1 cellular context compared by ENCODE assay signal in genomic region chr6:30102701-30103629, GRCh38.
TF ChIP-seq lines count a peak whose summit lies in the region.

No MANE protein-coding gene starts in this region.

TF ChIP-seq in HepG2, 621 proteins besides CTCF, POLR2A, EP300 and RAD21 (continued from another document and continues in another):
- no peak; the same call in 1 of the 2 replicates for TF ChIP-seq ZNF512 (CRISPR knock-in tag; IDR thresholded peaks at IDR 0.05)
- TF ChIP-seq BORCS8-MEF2B (CRISPR knock-in tag; IDR thresholded peaks at IDR 0.05): peak; percentile 25; the same call in 1 of the 2 replicates
- peak; percentile 70; the same call in 1 of the 2 replicates for TF ChIP-seq RFXAP (CRISPR knock-in tag; IDR thresholded peaks at IDR 0.05; ENCODE audit: borderline replicate concordance)
- peak; percentile 5; the same call in 1 of the 2 replicates for TF ChIP-seq MNT (IDR thresholded peaks at IDR 0.05)
- TF ChIP-seq THAP11 (CRISPR knock-in tag; IDR thresholded peaks at IDR 0.05): peak; percentile 64
- peak; percentile 57; the same call in 1 of the 2 replicates for TF ChIP-seq SPEN (CRISPR knock-in tag; IDR thresholded peaks at IDR 0.05; ENCODE audit: low read depth)
- no peak for TF ChIP-seq NFIB (CRISPR knock-in tag; IDR thresholded peaks at IDR 0.05; ENCODE audit: borderline replicate concordance)
- TF ChIP-seq SRSF1 (optimal IDR thresholded peaks at IDR 0.05; ENCODE audit: low read depth, low read length): peak; percentile 62
- peak; percentile 74 for TF ChIP-seq RXRB (CRISPR knock-in tag; IDR thresholded peaks at IDR 0.05; ENCODE audit: borderline replicate concordance)
- TF ChIP-seq ZNF547 (CRISPR knock-in tag; IDR thresholded peaks at IDR 0.05): no peak
- TF ChIP-seq SNRNP70 (IDR thresholded peaks at IDR 0.05; ENCODE audit: low read depth, low read length): no peak
- no peak for TF ChIP-seq RFX3 (CRISPR knock-in tag; IDR thresholded peaks at IDR 0.05)
- TF ChIP-seq FOXJ3 (CRISPR knock-in tag; IDR thresholded peaks at IDR 0.05; ENCODE audit: borderline replicate concordance): no peak; the same call in 1 of the 2 replicates
- no peak for TF ChIP-seq POLR2AphosphoS2 (IDR thresholded peaks at IDR 0.05; ENCODE audit: low read depth, low read length)
- peak; percentile 61 for TF ChIP-seq MEIS1 (CRISPR knock-in tag; IDR thresholded peaks at IDR 0.05; ENCODE audit: borderline replicate concordance)
- peak; percentile 72 for TF ChIP-seq ZNF800 (CRISPR knock-in tag; IDR thresholded peaks at IDR 0.05)
- TF ChIP-seq ZNF605 (CRISPR knock-in tag; IDR thresholded peaks at IDR 0.05): peak; percentile 21; the same call in 1 of the 2 replicates
- TF ChIP-seq SMAD3 (CRISPR knock-in tag; IDR thresholded peaks at IDR 0.05): peak; percentile 66; the same call in 1 of the 2 replicates
- peak; percentile 29; the same call in 1 of the 2 replicates for TF ChIP-seq ZBTB33 (CRISPR knock-in tag; IDR thresholded peaks at IDR 0.05)
- no peak for TF ChIP-seq NAIF1 (CRISPR knock-in tag; IDR thresholded peaks at IDR 0.05; ENCODE audit: borderline replicate concordance)
- peak; percentile 85 for TF ChIP-seq ZNF329 (CRISPR knock-in tag; IDR thresholded peaks at IDR 0.05; ENCODE audit: low read depth)
- no peak for TF ChIP-seq HDAC6 (IDR thresholded peaks at IDR 0.05; ENCODE audit: low read depth, low read length)
- no peak for TF ChIP-seq RNF2 (conservative IDR thresholded peaks at IDR 0.05; ENCODE audit: low read depth)
- TF ChIP-seq TEAD2 (CRISPR knock-in tag; IDR thresholded peaks at IDR 0.05): no peak
- no peak for TF ChIP-seq ZNF530 (CRISPR knock-in tag; IDR thresholded peaks at IDR 0.05; ENCODE audit: low read depth)
- 0 out of 2 replicates have a peak, but pooled peaks have one; percentile 47 for TF ChIP-seq MXD1 (CRISPR knock-in tag; IDR thresholded peaks at IDR 0.05)
- 0 out of 2 replicates have a peak, but pooled peaks have one; percentile 20 for TF ChIP-seq ZHX1 (CRISPR knock-in tag; IDR thresholded peaks at IDR 0.05; ENCODE audit: low read depth)
- no peak for TF ChIP-seq TRIM22 (IDR thresholded peaks at IDR 0.05)
- no peak for TF ChIP-seq ZKSCAN8 (CRISPR knock-in tag; IDR thresholded peaks at IDR 0.05; ENCODE audit: borderline replicate concordance)
- TF ChIP-seq TRAFD1 (CRISPR knock-in tag; IDR thresholded peaks at IDR 0.05; ENCODE audit: borderline replicate concordance): no peak
- TF ChIP-seq NPAS2 (CRISPR knock-in tag; IDR thresholded peaks at IDR 0.05; ENCODE audit: borderline replicate concordance): 0 out of 2 replicates have a peak, but pooled peaks have one; percentile 2
- TF ChIP-seq NCOA5 (CRISPR knock-in tag; IDR thresholded peaks at IDR 0.05): no peak
- peak; percentile 67; the same call in 1 of the 2 replicates for TF ChIP-seq ZNF446 (CRISPR knock-in tag; IDR thresholded peaks at IDR 0.05)
- 0 out of 2 replicates have a peak, but pooled peaks have one; percentile 12 for TF ChIP-seq ZNF234 (CRISPR knock-in tag; conservative IDR thresholded peaks at IDR 0.05)
- TF ChIP-seq BRF2 (CRISPR knock-in tag; IDR thresholded peaks at IDR 0.05): no peak
- TF ChIP-seq ZNF790 (CRISPR knock-in tag; IDR thresholded peaks at IDR 0.05; ENCODE audit: borderline replicate concordance): no peak
- peak; percentile 88 for TF ChIP-seq XRCC5 (optimal IDR thresholded peaks at IDR 0.05; ENCODE audit: low read length)
- no peak for TF ChIP-seq ZNF101 (CRISPR knock-in tag; IDR thresholded peaks at IDR 0.05; ENCODE audit: borderline replicate concordance, low read depth)
- no peak for TF ChIP-seq PTBP1 (IDR thresholded peaks at IDR 0.05; ENCODE audit: low read depth, low read length, poor library complexity, severe bottlenecking)
- TF ChIP-seq TERF1 (CRISPR knock-in tag; IDR thresholded peaks at IDR 0.05): no peak
- TF ChIP-seq TEF (CRISPR knock-in tag; IDR thresholded peaks at IDR 0.05): no peak; the same call in 1 of the 2 replicates
- no peak for TF ChIP-seq ZFP90 (CRISPR knock-in tag; IDR thresholded peaks at IDR 0.05; ENCODE audit: borderline replicate concordance)
- 0 out of 2 replicates have a peak, but pooled peaks have one; percentile 50 for TF ChIP-seq MEF2D (CRISPR knock-in tag; IDR thresholded peaks at IDR 0.05)
- TF ChIP-seq YEATS2 (CRISPR knock-in tag; IDR thresholded peaks at IDR 0.05; ENCODE audit: borderline replicate concordance): peak; percentile 76; the same call in 1 of the 2 replicates
- TF ChIP-seq CHD2 (IDR thresholded peaks at IDR 0.05; ENCODE audit: low read depth, low read length): no peak
- peak; percentile 70 for TF ChIP-seq ELF3 (CRISPR knock-in tag; IDR thresholded peaks at IDR 0.05)
- no peak for TF ChIP-seq EZH2 (conservative IDR thresholded peaks at IDR 0.05; ENCODE audit: low read depth, low read length)
- no peak for TF ChIP-seq ZNF260 (CRISPR knock-in tag; IDR thresholded peaks at IDR 0.05; ENCODE audit: borderline replicate concordance, low read depth)
